Comparison of ENCODE assay signal across 22 cellular contexts in the genomic region with DNA sequence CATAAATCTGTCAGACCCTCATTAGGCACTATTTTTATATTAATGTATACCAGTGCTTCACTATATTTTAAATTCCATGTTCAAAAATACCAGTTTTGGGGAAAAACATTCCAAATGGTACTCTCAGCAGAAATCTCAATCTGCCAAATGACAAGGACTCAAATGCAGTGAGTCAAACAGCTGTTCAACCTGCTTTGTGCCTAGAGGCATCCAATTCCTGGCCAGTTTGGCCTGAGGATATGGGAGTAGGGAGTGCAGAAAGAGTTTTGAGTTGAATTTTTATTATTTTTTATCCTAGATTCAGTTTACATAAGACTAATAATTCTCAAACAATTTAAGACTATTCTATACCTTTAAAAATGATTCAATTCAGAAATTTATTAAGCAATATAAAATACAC.
"Had no signal": no experiment of that assay in that cellular context is flagged by ENCODE, and none has a peak within 500 bp of the region (broad histone marks: within the 10 kb centered on the region; RNA-seq: fewer than 3 reads in every experiment).

No MANE protein-coding gene starts in this region.

- H3K9me3 ChIP-seq: colonic mucosa, esophagus squamous epithelium, gastrocnemius medialis, heart right ventricle, left lung, lower lobe of right lung had no signal

- H3K36me3 ChIP-seq: colonic mucosa, esophagus squamous epithelium, gastrocnemius medialis, left lung, lower lobe of right lung had no signal

- H3K27ac Mint-ChIP-seq: dendritic cell treated with granulocyte-macrophage colony-stimulating factor and Interleukin-4, amounts not matched to agents 40 ng/mL and 50 ng/mL, for 4 days; effector memory CD8-positive, alpha-beta T cell; endodermal cell had no signal

- H3K27me3 ChIP-seq: colonic mucosa, esophagus squamous epithelium, gastrocnemius medialis, heart right ventricle, left lung had no signal

- DNase-seq: colonic mucosa; cortex of kidney; effector CD8-positive, alpha-beta T cell; effector memory CD8-positive, alpha-beta T cell; endodermal cell; erythroblast; esophagus squamous epithelium; foreskin fibroblast; foreskin melanocyte; gastrocnemius medialis; glutamatergic neuron; head of caudate nucleus; heart right ventricle; hippocampal formation; left cardiac atrium; left lung; lower lobe of right lung; mesendoderm; midbrain had no signal

- ATAC-seq: effector memory CD8-positive, alpha-beta T cell; esophagus mucosa; gastrocnemius medialis; heart right ventricle; left cardiac atrium; left lung; lower lobe of right lung had no signal

- H3K4me3 Mint-ChIP-seq: dendritic cell treated with granulocyte-macrophage colony-stimulating factor and Interleukin-4, amounts not matched to agents 40 ng/mL and 50 ng/mL, for 4 days; effector memory CD8-positive, alpha-beta T cell; endodermal cell had no signal

- H3K27ac ChIP-seq: colonic mucosa, epithelial cell of prostate, esophagus squamous epithelium, gastrocnemius medialis, left lung, lower lobe of right lung had no signal

- H3K4me3 ChIP-seq: colonic mucosa, esophagus squamous epithelium, gastrocnemius medialis, heart right ventricle, left lung, lower lobe of right lung had no signal

- H3K9me3 Mint-ChIP-seq: dendritic cell treated with granulocyte-macrophage colony-stimulating factor and Interleukin-4, amounts not matched to agents 40 ng/mL and 50 ng/mL, for 4 days; effector memory CD8-positive, alpha-beta T cell; endodermal cell had no signal

- H3K4me1 ChIP-seq: colonic mucosa, esophagus squamous epithelium, left lung, lower lobe of right lung had no signal

- H3K27me3 Mint-ChIP-seq: dendritic cell treated with granulocyte-macrophage colony-stimulating factor and Interleukin-4, amounts not matched to agents 40 ng/mL and 50 ng/mL, for 4 days; effector memory CD8-positive, alpha-beta T cell had no signal
